In the genomic region with DNA sequence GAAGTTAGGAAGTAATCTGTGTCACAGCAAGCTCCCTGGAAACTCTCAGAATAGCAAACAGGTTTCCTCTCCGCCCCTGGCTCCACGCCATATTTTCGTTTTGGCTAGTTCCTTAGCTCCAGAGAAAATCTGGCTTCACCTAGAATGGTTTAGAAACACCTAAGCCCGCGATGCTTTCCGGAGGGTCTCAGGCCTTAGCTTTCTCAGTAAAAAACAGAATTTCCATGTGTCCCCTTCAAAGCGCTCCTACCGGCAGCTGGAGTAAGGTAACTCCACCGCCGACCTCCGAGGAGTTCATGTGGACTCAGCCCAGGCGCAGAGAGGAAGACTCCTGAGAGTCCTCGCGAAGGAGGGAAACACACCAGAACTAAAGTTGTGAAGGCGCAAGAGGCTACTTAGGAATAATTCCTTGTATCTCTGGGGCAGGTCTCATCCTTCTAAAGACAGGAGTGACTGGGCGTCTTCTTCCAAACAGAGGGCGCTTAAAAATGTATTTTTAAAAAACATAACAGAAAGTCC, we compare ENCODE assay signal across 8 cellular contexts. TPM values are rescaled to one million over a fixed set of nuclear protein-coding genes. Genes with fewer than 3 reads are reported as not detected.
DNase-seq lines count a peak whose midpoint lies in the region; ATAC-seq and TF ChIP-seq lines count a peak whose summit lies in the region.

No MANE protein-coding gene starts in this region.

- H3K27ac Mint-ChIP-seq in IgD-negative memory B cell, result peak overlapping the region; percentile 87 to 97 (median 96)
- H3K27ac Mint-ChIP-seq in stimulated activated naive CD8-positive, alpha-beta T cell treated with anti-CD3 and anti-CD28 coated beads, Interleukin-15, Interleukin-2, amounts not matched to agents 100 ng/mL and 50 ng/mL, for 24 hours, result peak overlapping the region; percentile 92

- H3K9me3 Mint-ChIP-seq in IgD-negative memory B cell, result no peaks in the 10 kb centered on the region
- no peaks in the 10 kb centered on the region for H3K9me3 Mint-ChIP-seq in stimulated activated naive CD8-positive, alpha-beta T cell treated with anti-CD3 and anti-CD28 coated beads, Interleukin-15, Interleukin-2, amounts not matched to agents 100 ng/mL and 50 ng/mL, for 24 hours

- peaks cover 55 to 73% (median 63%) of the 10 kb centered on the region in 3 donors for H3K4me1 Mint-ChIP-seq in IgD-negative memory B cell
- H3K4me1 Mint-ChIP-seq in stimulated activated naive CD8-positive, alpha-beta T cell treated with anti-CD3 and anti-CD28 coated beads, Interleukin-15, Interleukin-2, amounts not matched to agents 100 ng/mL and 50 ng/mL, for 24 hours (ENCODE audit: low read depth), result peaks cover 61% of the 10 kb centered on the region

- WGBS in ectodermal cell, 2 experiments, result 6% methylated on average over 17 of the region's 17 CpGs

- no peaks in the 10 kb centered on the region for H3K27me3 Mint-ChIP-seq in IgD-negative memory B cell
- no peaks in the 10 kb centered on the region for H3K27me3 Mint-ChIP-seq in stimulated activated naive CD8-positive, alpha-beta T cell treated with anti-CD3 and anti-CD28 coated beads, Interleukin-15, Interleukin-2, amounts not matched to agents 100 ng/mL and 50 ng/mL, for 24 hours

- H3K9me3 ChIP-seq in ectodermal cell (ENCODE audit: control insufficient read depth, low read length), result no peaks in the 10 kb centered on the region

- H3K4me3 Mint-ChIP-seq in IgD-negative memory B cell, result peak overlapping the region; percentile 88 to 99 (median 98)
- H3K4me3 Mint-ChIP-seq in stimulated activated naive CD8-positive, alpha-beta T cell treated with anti-CD3 and anti-CD28 coated beads, Interleukin-15, Interleukin-2, amounts not matched to agents 100 ng/mL and 50 ng/mL, for 24 hours, result peak overlapping the region; percentile 91

- ATAC-seq in GM21423 (IDR thresholded peaks at IDR 0.05; ENCODE audit: unreplicated experiment), result no peak

- no peak for TF ChIP-seq CTCF in WI38 (IDR thresholded peaks at IDR 0.05; ENCODE audit: low read depth, low read length)

- H3K27me3 ChIP-seq in ectodermal cell (ENCODE audit: control insufficient read depth, insufficient read depth, low read length, poor library complexity, severe bottlenecking), result peaks cover 38% of the 10 kb centered on the region

- peaks cover 16% of the 10 kb centered on the region for H3K36me3 Mint-ChIP-seq in IgD-negative memory B cell
- H3K36me3 Mint-ChIP-seq in stimulated activated naive CD8-positive, alpha-beta T cell treated with anti-CD3 and anti-CD28 coated beads, Interleukin-15, Interleukin-2, amounts not matched to agents 100 ng/mL and 50 ng/mL, for 24 hours (ENCODE audit: low read depth), result peaks cover 17% of the 10 kb centered on the region

- peaks cover 6% of the 10 kb centered on the region for H3K4me1 ChIP-seq in ectodermal cell (ENCODE audit: control insufficient read depth, insufficient read depth, low read length)

- H3K27ac ChIP-seq in ectodermal cell (ENCODE audit: insufficient read depth, low read depth, low read length, poor library complexity, severe bottlenecking), result no peak overlapping the region

- peak; percentile 37 for DNase-seq in EH (ENCODE audit: low read depth)
- peak; percentile 29 for DNase-seq in medulla oblongata (ENCODE audit: extremely low spot score)
- no peak for DNase-seq in SIG-M5 (lab: John Stamatoyannopoulos, UW)

- H3K4me3 ChIP-seq in WI38 (ENCODE audit: low read depth, low read length), result peak overlapping the region; percentile 51
- peak overlapping the region; percentile 40 for H3K4me3 ChIP-seq in ectodermal cell (ENCODE audit: insufficient read depth, low read depth, low read length)

- H3K36me3 ChIP-seq in ectodermal cell (ENCODE audit: control insufficient read depth, insufficient read depth, low read length), result no peaks in the 10 kb centered on the region

RNA-seq across cellular contexts. Expression of gene KIAA0040, which starts 0.4 kb away (rescaled TPM):
- polyA plus RNA-seq in IgD-negative memory B cell, result 85.7 TPM
- polyA plus RNA-seq in ectodermal cell (2013, experiment 1 of 4), result 0.33 TPM
- 0.66 TPM for polyA plus RNA-seq in ectodermal cell (2013, experiment 2 of 4)
- polyA plus RNA-seq in ectodermal cell (2013, experiment 3 of 4), result 0.27 TPM
- 0.41 TPM for polyA plus RNA-seq in ectodermal cell (2013, experiment 4 of 4)
